9 cellular contexts compared by ENCODE assay signal in the genomic region with DNA sequence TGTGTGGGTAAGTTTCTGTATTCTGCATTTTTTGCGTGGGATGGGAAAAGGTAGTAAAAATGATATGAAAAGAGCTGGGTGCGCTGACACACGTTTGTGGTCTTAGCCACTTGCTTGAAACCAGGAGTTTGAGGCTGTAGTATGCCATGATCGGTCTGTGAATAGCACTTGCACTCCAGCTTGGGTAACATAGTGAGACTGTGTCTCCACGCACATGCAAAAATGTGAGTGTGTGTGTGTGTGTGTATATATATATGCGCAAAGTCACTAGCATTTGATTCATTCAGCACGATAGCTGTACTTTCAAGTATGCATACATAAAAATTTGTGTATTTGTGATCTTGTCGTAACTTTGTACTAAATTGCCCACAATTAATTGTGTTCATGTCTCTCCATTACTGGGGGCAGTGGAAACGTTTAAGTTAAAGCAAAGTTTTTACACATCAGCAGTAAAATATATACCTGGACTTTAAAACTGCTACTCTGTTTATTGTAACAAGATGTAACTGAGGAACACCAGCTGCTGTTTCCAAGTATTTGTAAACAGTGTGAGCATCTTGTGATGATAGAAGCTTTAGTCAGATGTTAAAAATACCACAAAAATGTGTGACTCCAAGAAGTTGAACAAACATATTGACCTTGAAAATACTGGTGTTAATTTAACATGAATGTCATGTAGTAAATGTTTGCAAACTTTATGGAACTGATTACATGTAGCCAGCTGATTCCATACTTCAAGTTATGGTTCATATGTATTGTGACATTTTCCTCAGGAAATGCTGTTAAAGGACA. TPM values are rescaled to one million over a fixed set of nuclear protein-coding genes. Genes with fewer than 3 reads are reported as not detected.
DNase-seq lines count a peak whose midpoint lies in the region; TF ChIP-seq lines count a peak whose summit lies in the region.
"Had no signal": no experiment of that assay in that cellular context is flagged by ENCODE, and none has a peak within 500 bp of the region (broad histone marks: within the 10 kb centered on the region; RNA-seq: fewer than 3 reads in every experiment).

No MANE protein-coding gene starts in this region.

- TF ChIP-seq CTCF in fibroblast of lung (conservative IDR thresholded peaks at IDR 0.05 in 1 of 2, IDR thresholded peaks at IDR 0.05 in 1 of 2; ENCODE audit: low read depth in 1 of 2, low read length in 2 of 2) (no peak), ovary (IDR thresholded peaks at IDR 0.05) (no peak), dorsolateral prefrontal cortex (IDR thresholded peaks at IDR 0.05 in 54 of 56, conservative IDR thresholded peaks at IDR 0.05 in 2 of 56; ENCODE audit: low read depth in 1 of 56, partially characterized antibody in 56 of 56) (no peak)

- no peak for TF ChIP-seq POLR2A in ovary (IDR thresholded peaks at IDR 0.05)

- intact Hi-C loops in ovary (cut with DNase I): no loop called here
- intact Hi-C loops in dorsolateral prefrontal cortex (cut with DNase I): no loop called here

- TF ChIP-seq EP300 in ovary (IDR thresholded peaks at IDR 0.05): no peak

- peaks cover 2% of the 10 kb centered on the region for H4K20me1 ChIP-seq in fibroblast of lung (ENCODE audit: control insufficient read depth, extremely low read depth, insufficient read depth, low read length)

- H3K9me3 ChIP-seq in SJSA1 (replicated peaks) (no peaks in the 10 kb centered on the region), fibroblast of lung (ENCODE audit: control insufficient read depth, insufficient read depth, low read depth, low read length) (no peaks in the 10 kb centered on the region), ovary (no peaks in the 10 kb centered on the region)

- H3K4me2 ChIP-seq in fibroblast of lung (ENCODE audit: extremely low read depth, insufficient read depth, low read length): peak overlapping the region; percentile 83

- H3K4me3 ChIP-seq in SJSA1 (no peak overlapping the region), fibroblast of lung (replicated peaks in 1 of 4; ENCODE audit: control extremely low read depth in 1 of 4, insufficient read depth in 1 of 4, low read depth in 3 of 4, low read length in 4 of 4) (no peak overlapping the region), ovary (peak overlapping the region; percentile 18), dorsolateral prefrontal cortex (peak overlapping the region in 23 of 59 donors; percentile 0 to 40 (median 13))

- no peak overlapping the region for H3K9ac ChIP-seq in fibroblast of lung (ENCODE audit: insufficient read depth, low read length)

- H3K27me3 ChIP-seq in SJSA1 (replicated peaks) (no peaks in the 10 kb centered on the region), fibroblast of lung (ENCODE audit: control insufficient read depth, insufficient read depth, low read length) (no peaks in the 10 kb centered on the region), ovary (no peaks in the 10 kb centered on the region), dorsolateral prefrontal cortex (no peaks in the 10 kb centered on the region)

- H3K36me3 ChIP-seq in SJSA1 (peaks cover 11% of the 10 kb centered on the region), fibroblast of lung (ENCODE audit: control insufficient read depth, insufficient read depth, low read length) (peaks cover 2% of the 10 kb centered on the region), ovary (no peaks in the 10 kb centered on the region)

- H3K79me2 ChIP-seq in fibroblast of lung (ENCODE audit: control insufficient read depth, insufficient read depth, low read length): peaks cover 80% of the 10 kb centered on the region

- no peak overlapping the region for H2AFZ ChIP-seq in fibroblast of lung (ENCODE audit: low read length)

- H3K4me1 ChIP-seq in SJSA1 (replicated peaks) (peaks cover 25% of the 10 kb centered on the region), fibroblast of lung (ENCODE audit: control insufficient read depth, extremely low read depth, insufficient read depth, low read length) (peaks cover 22% of the 10 kb centered on the region), ovary (ENCODE audit: insufficient read depth) (peaks cover 36% of the 10 kb centered on the region)

- H3K27ac ChIP-seq in SJSA1 (peak overlapping the region; percentile 46), fibroblast of lung (ENCODE audit: insufficient read depth, low read length) (peak overlapping the region; percentile 88), ovary (peak overlapping the region; percentile 29 to 57), dorsolateral prefrontal cortex (peak overlapping the region in 22 of 59 donors; percentile 1 to 59 (median 18))

- peak; percentile 89 for DNase-seq in ELR (ENCODE audit: low read depth)
- peak in 1 of 2 experiments; percentile 78 for DNase-seq in SJSA1 (ENCODE audit: low read depth in 1 of 2, low spot score in 2 of 2)
- DNase-seq in fibroblast of lung (ENCODE audit: low read depth in 2 of 2): peak; percentile 80 to 92
- DNase-seq in ovary: no peak
- no peak for DNase-seq in mucosa of gallbladder (ENCODE audit: low spot score)
- no peak for DNase-seq in dorsolateral prefrontal cortex
- DNase-seq in putamen (ENCODE audit: low spot score): no peak
- DNase-seq in DMS114 treated with DMSO at 0.1 percent for 48 hours (lab: John Stamatoyannopoulos, UW; ENCODE audit: unreplicated experiment): no peak
- DNase-seq: activated CD4-positive, alpha-beta T cell treated with anti-CD3 and anti-CD28 coated beads, Interleukin-2, amount 10 ng/mL, durations not matched to agents 24 days and 14 days had no signal

- WGBS in ovary, 3 donors: 30 to 40% (median 33%) methylated on average over 9 of the region's 9 CpGs

RNA-seq across cellular contexts. Expression of a gene that starts 1.6 kb away (rescaled TPM):
- 20.8 and 27.1 TPM in 2 replicates for total RNA-seq in SJSA1 (2014; rRNA removed; shearing (Covaris generic))
- 32.9 and 39.3 TPM in 2 replicates for total RNA-seq in fibroblast of lung
- 18.1 and 26.5 TPM in 2 replicates for polyA plus RNA-seq in fibroblast of lung
- 11.2 and 14.7 TPM in 2 replicates for polyA plus RNA-seq in fibroblast of lung (2012)
- 5.1 and 8.7 TPM in 2 replicates for polyA minus RNA-seq in fibroblast of lung (ENCODE audit: low replicate concordance)
- total RNA-seq in ovary: 10 to 100 TPM; 21.5 to 39.6 (median 27.5) TPM
- 10 to 100 TPM; 18.9 to 29.6 TPM for polyA plus RNA-seq in ovary
- 17.7 TPM for total RNA-seq in mucosa of gallbladder
- 10 to 100 TPM; 26.9 to 54.0 (median 37.1) TPM for total RNA-seq in dorsolateral prefrontal cortex

Comparison
In these comparisons a context has a peak if more than half of its experiments do, and no peak if none do; other contexts are left out.
1. DNase-seq: peak in ELR (single experiment) and fibroblast of lung (2 of 2); none in ovary (0 of 5), mucosa of gallbladder (single experiment), dorsolateral prefrontal cortex (0 of 10), putamen (single experiment) and DMS114 treated with DMSO at 0.1 percent for 48 hours (single experiment).